1 cellular context compared by ENCODE assay signal in genomic region chr22:46829140-46829891, GRCh38.
TF ChIP-seq lines count a peak whose summit lies in the region.

No MANE protein-coding gene starts in this region.

TF ChIP-seq in SK-N-SH, 30 proteins besides CTCF, POLR2A, EP300 and RAD21 (continued from another document):
- no peak for TF ChIP-seq SIN3A (IDR thresholded peaks at IDR 0.05; ENCODE audit: borderline replicate concordance, low read depth, low read length)
- TF ChIP-seq USF2 (IDR thresholded peaks at IDR 0.05; ENCODE audit: borderline replicate concordance, low read depth, low read length): no peak
- TF ChIP-seq SMC3 (IDR thresholded peaks at IDR 0.05; ENCODE audit: low read depth, low read length): no peak
- TF ChIP-seq MXI1 (IDR thresholded peaks at IDR 0.05; ENCODE audit: low read depth, low read length): no peak
- TF ChIP-seq MEF2A (IDR thresholded peaks at IDR 0.05; ENCODE audit: borderline replicate concordance, low read depth): no peak; the same call in 1 of the 2 replicates
- TF ChIP-seq, protein P1, sequence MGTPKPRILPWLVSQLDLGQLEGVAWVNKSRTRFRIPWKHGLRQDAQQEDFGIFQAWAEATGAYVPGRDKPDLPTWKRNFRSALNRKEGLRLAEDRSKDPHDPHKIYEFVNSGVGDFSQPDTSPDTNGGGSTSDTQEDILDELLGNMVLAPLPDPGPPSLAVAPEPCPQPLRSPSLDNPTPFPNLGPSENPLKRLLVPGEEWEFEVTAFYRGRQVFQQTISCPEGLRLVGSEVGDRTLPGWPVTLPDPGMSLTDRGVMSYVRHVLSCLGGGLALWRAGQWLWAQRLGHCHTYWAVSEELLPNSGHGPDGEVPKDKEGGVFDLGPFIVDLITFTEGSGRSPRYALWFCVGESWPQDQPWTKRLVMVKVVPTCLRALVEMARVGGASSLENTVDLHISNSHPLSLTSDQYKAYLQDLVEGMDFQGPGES (IDR thresholded peaks at IDR 0.05; ENCODE audit: low read depth, low read length): no peak
- TF ChIP-seq POLR2AphosphoS5 (IDR thresholded peaks at IDR 0.05; ENCODE audit: low read depth, low read length): peak; percentile 54; the same call in 1 of the 2 replicates
- TF ChIP-seq MAX (IDR thresholded peaks at IDR 0.05; ENCODE audit: low read depth): peak; percentile 64; the same call in 1 of the 2 replicates
- peak; percentile 70; the same call in 1 of the 2 replicates for TF ChIP-seq RXRA (IDR thresholded peaks at IDR 0.05; ENCODE audit: borderline replicate concordance, low read depth)
- TF ChIP-seq YY1 (IDR thresholded peaks at IDR 0.05; ENCODE audit: low read depth): no peak
- peak; percentile 44; the same call in 1 of the 2 replicates for TF ChIP-seq TAF1 (IDR thresholded peaks at IDR 0.05; ENCODE audit: borderline replicate concordance, low read depth, low read length)
- TF ChIP-seq GABPA (IDR thresholded peaks at IDR 0.05; ENCODE audit: low read depth): no peak
- peak; percentile 83 for TF ChIP-seq NFIC (IDR thresholded peaks at IDR 0.05; ENCODE audit: borderline replicate concordance)
- TF ChIP-seq, protein P2, sequence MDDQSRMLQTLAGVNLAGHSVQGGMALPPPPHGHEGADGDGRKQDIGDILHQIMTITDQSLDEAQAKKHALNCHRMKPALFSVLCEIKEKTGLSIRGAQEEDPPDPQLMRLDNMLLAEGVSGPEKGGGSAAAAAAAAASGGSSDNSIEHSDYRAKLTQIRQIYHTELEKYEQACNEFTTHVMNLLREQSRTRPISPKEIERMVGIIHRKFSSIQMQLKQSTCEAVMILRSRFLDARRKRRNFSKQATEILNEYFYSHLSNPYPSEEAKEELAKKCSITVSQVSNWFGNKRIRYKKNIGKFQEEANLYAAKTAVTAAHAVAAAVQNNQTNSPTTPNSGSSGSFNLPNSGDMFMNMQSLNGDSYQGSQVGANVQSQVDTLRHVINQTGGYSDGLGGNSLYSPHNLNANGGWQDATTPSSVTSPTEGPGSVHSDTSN (IDR thresholded peaks at IDR 0.05): peak; percentile 84
- no peak for TF ChIP-seq RCOR1 (IDR thresholded peaks at IDR 0.05; ENCODE audit: low read length)
- TF ChIP-seq FOXM1 (IDR thresholded peaks at IDR 0.05; ENCODE audit: low read depth): 0 out of 2 replicates have a peak, but pooled peaks have one; percentile 38
- no peak for TF ChIP-seq CHD2 (IDR thresholded peaks at IDR 0.05; ENCODE audit: low read length, partially characterized antibody)
- peak; percentile 95 for TF ChIP-seq TCF12 (IDR thresholded peaks at IDR 0.05)
- TF ChIP-seq NRF1 (IDR thresholded peaks at IDR 0.05; ENCODE audit: low read depth, low read length): no peak
- no peak for TF ChIP-seq RFX5 (IDR thresholded peaks at IDR 0.05; ENCODE audit: low read length)
- TF ChIP-seq JUND (IDR thresholded peaks at IDR 0.05): peak; percentile 92
